8 cellular contexts compared by ENCODE assay signal in genomic region chr7:139109188-139109982, GRCh38. TPM values are rescaled to one million over a fixed set of nuclear protein-coding genes. Genes with fewer than 3 reads are reported as not detected.
DNase-seq lines count a peak whose midpoint lies in the region; TF ChIP-seq lines count a peak whose summit lies in the region.

ZC3HAV1 (minus strand) TSS chr7:139109720; CDS start chr7:139109331, 389 bp downstream.

- no peak within 1 kb of the TSS for H2BK12ac ChIP-seq in neuronal stem cell (ENCODE audit: low read length)

- no peaks in the 10 kb centered on the region for H3K36me3 ChIP-seq in GM23248 (ENCODE audit: low read depth)
- H3K36me3 ChIP-seq in neuronal stem cell (replicated peaks in 1 of 2; ENCODE audit: control insufficient read depth in 2 of 2, insufficient read depth in 2 of 2, low read length in 2 of 2), result no peaks in the 10 kb centered on the region
- no peaks in the 10 kb centered on the region for H3K36me3 ChIP-seq in subcutaneous abdominal adipose tissue (ENCODE audit: control insufficient read depth in 5 of 5, insufficient read depth in 5 of 5, low read length in 5 of 5)

- no peaks in the 10 kb centered on the region for H4K20me1 ChIP-seq in GM23248 (ENCODE audit: insufficient read depth)

- H3K4me3 ChIP-seq in GM23248 (peak within 1 kb of the TSS; percentile 94), foreskin fibroblast (ENCODE audit: low read depth in 1 of 2, low read length in 2 of 2) (peak within 1 kb of the TSS; percentile 90 to 98), neuronal stem cell (ENCODE audit: low read length in 2 of 2) (peak within 1 kb of the TSS; percentile 72 to 94), subcutaneous abdominal adipose tissue (ENCODE audit: low read depth in 1 of 5, low read length in 5 of 5) (peak within 1 kb of the TSS; percentile 81 to 100 (median 99))

- H3K27me3 ChIP-seq in GM23248 (replicated peaks; ENCODE audit: insufficient read depth) (no peaks in the 10 kb centered on the region), neuronal stem cell (ENCODE audit: control insufficient read depth in 3 of 3, insufficient read depth in 3 of 3, low read depth in 1 of 3, low read length in 3 of 3) (peaks cover 0 to 26% (median 4%) of the 10 kb centered on the region in 3 experiments), subcutaneous abdominal adipose tissue (ENCODE audit: control insufficient read depth in 5 of 5, insufficient read depth in 4 of 5, low read length in 5 of 5) (no peaks in the 10 kb centered on the region)

- in situ Hi-C loops in GM23248 (cut with MboI), result no loop called here

- peak within 1 kb of the TSS; percentile 96 for H3K18ac ChIP-seq in neuronal stem cell (ENCODE audit: low read length)

- H2AFZ ChIP-seq in GM23248, result peak within 1 kb of the TSS; percentile 96
- H2AFZ ChIP-seq in neuronal stem cell (ENCODE audit: low read length), result peak within 1 kb of the TSS; percentile 100

- H3K9ac ChIP-seq in GM23248 (peak within 1 kb of the TSS; percentile 87), neuronal stem cell (ENCODE audit: low read depth, low read length, poor library complexity) (peak within 1 kb of the TSS; percentile 82), subcutaneous abdominal adipose tissue (ENCODE audit: low read length in 5 of 5) (peak within 1 kb of the TSS; percentile 89 to 95 (median 90))

- no peak within 1 kb of the TSS for H4K8ac ChIP-seq in neuronal stem cell (ENCODE audit: low read depth, low read length)

- H3K9me3 ChIP-seq in GM23248 (ENCODE audit: low read depth) (no peaks in the 10 kb centered on the region), neuronal stem cell (replicated peaks in 1 of 2; ENCODE audit: control insufficient read depth in 2 of 2, insufficient read depth in 1 of 2, low read depth in 1 of 2, low read length in 2 of 2) (no peaks in the 10 kb centered on the region), subcutaneous abdominal adipose tissue (ENCODE audit: control insufficient read depth in 5 of 5, low read length in 5 of 5) (no peaks in the 10 kb centered on the region)

- peaks cover 48% of the 10 kb centered on the region for H3K79me2 ChIP-seq in GM23248 (ENCODE audit: insufficient read depth)

- peak within 1 kb of the TSS; percentile 16 for H2BK120ac ChIP-seq in neuronal stem cell (ENCODE audit: low read depth, low read length)

- H3K4me2 ChIP-seq in GM23248 (ENCODE audit: unreplicated experiment) (peak within 1 kb of the TSS; percentile 92), neuronal stem cell (ENCODE audit: insufficient read depth, low read length, poor library complexity, severe bottlenecking) (peak within 1 kb of the TSS; percentile 83)

- H3K9me2 ChIP-seq in GM23248 (ENCODE audit: insufficient read depth), result no peaks in the 10 kb centered on the region

- H4K91ac ChIP-seq in neuronal stem cell (ENCODE audit: low read depth, low read length, poor library complexity), result no peak within 1 kb of the TSS

- peak within 1 kb of the TSS; percentile 60 for H2AK5ac ChIP-seq in neuronal stem cell (ENCODE audit: low read depth, low read length)

- 0% methylated on average over 35 to 64 of the region's 68 CpGs for WGBS in GM23248 (ENCODE audit: low coverage in 1 of 2, low lambda C conversion rate in 2 of 2, missing lambda C conversion rate in 2 of 2), 2 experiments
- no CpG with 5 or more reads among the region's 68 CpGs for WGBS in neuronal stem cell (ENCODE audit: extremely low coverage in 2 of 2, insufficient read length in 2 of 2, insufficient replicate concordance in 1 of 2), 2 donors

- H3K27ac ChIP-seq in GM23248 (peak within 1 kb of the TSS; percentile 86), neuronal stem cell (replicated peaks; ENCODE audit: low read length) (peak within 1 kb of the TSS; percentile 28), subcutaneous abdominal adipose tissue (ENCODE audit: low read depth, low read length) (peak within 1 kb of the TSS; percentile 92)

- no peak for TF ChIP-seq CTCF in foreskin fibroblast (IDR thresholded peaks at IDR 0.05; ENCODE audit: low read depth, low read length)

- H3K79me1 ChIP-seq in neuronal stem cell (ENCODE audit: low read depth, low read length), result no peaks in the 10 kb centered on the region

- H3K4ac ChIP-seq in neuronal stem cell (ENCODE audit: low read length), result no peak within 1 kb of the TSS

- H3K23ac ChIP-seq in neuronal stem cell (ENCODE audit: low read depth, low read length, poor library complexity), result peak within 1 kb of the TSS; percentile 98

- peak within 1 kb of the TSS; percentile 79 for H2BK15ac ChIP-seq in neuronal stem cell (ENCODE audit: low read length)

- H3F3A ChIP-seq in GM23248 (ENCODE audit: insufficient read depth), result peaks cover 12% of the 10 kb centered on the region

- peak within 1 kb of the TSS; percentile 72 for H3K14ac ChIP-seq in neuronal stem cell (ENCODE audit: low read length)

- H2BK5ac ChIP-seq in neuronal stem cell (ENCODE audit: low read length), result peak within 1 kb of the TSS; percentile 71

- DNase-seq in EL (peak; percentile 93), GM23248 (peak; percentile 91), Kasumi-1 (lab: John Stamatoyannopoulos, UW) (peak; percentile 98), SIG-M5 treated with dmso at 0.1 percent for 504 hours (lab: John Stamatoyannopoulos, UW; ENCODE audit: unreplicated experiment) (peak; percentile 97), activated gamma-delta T cell treated with Interleukin-2 at 50 U/mL for 16 hours (peak; percentile 87), foreskin fibroblast (peak; percentile 85 to 94), neuronal stem cell (ENCODE audit: low spot score) (peak; percentile 57)

- H3K4me1 ChIP-seq in GM23248 (ENCODE audit: insufficient read depth), result peaks cover 15% of the 10 kb centered on the region
- H3K4me1 ChIP-seq in neuronal stem cell (ENCODE audit: control insufficient read depth in 2 of 2, insufficient read depth in 1 of 2, low read depth in 1 of 2, low read length in 2 of 2), result peaks cover 2 to 5% of the 10 kb centered on the region in 2 donors
- peaks cover 3 to 36% (median 28%) of the 10 kb centered on the region in 5 donors for H3K4me1 ChIP-seq in subcutaneous abdominal adipose tissue (ENCODE audit: control insufficient read depth in 5 of 5, insufficient read depth in 5 of 5, low read length in 5 of 5)

RNA-seq across cellular contexts. Expression of gene ZC3HAV1, which starts in this region (rescaled TPM):
- total RNA-seq in GM23248 (2014; rRNA removed; shearing (Covaris generic)), result 30.5 and 36.4 TPM in 2 replicates
- 28.8 and 29.9 TPM in 2 replicates for polyA plus RNA-seq in GM23248 (2016; fragmentation: Nextera tagmentation; extraction: Ambion mirVana)
- polyA plus RNA-seq in neuronal stem cell (2013, experiment 1 of 2), result 4.9 TPM
- 5.3 TPM for polyA plus RNA-seq in neuronal stem cell (2013, experiment 2 of 2)

Comparison
In these comparisons a context has a peak if more than half of its experiments do, and no peak if none do; other contexts are left out.
1. Peak in every context shown above with its lines: DNase-seq, H3K4me3 ChIP-seq and H3K27ac ChIP-seq.
2. H3K27ac ChIP-seq: peak in every context shown above with its lines; median percentile 92 in subcutaneous abdominal adipose tissue; 86 in GM23248; 28 in neuronal stem cell.